Comparison of ENCODE assay signal across 9 cellular contexts in the genomic region with DNA sequence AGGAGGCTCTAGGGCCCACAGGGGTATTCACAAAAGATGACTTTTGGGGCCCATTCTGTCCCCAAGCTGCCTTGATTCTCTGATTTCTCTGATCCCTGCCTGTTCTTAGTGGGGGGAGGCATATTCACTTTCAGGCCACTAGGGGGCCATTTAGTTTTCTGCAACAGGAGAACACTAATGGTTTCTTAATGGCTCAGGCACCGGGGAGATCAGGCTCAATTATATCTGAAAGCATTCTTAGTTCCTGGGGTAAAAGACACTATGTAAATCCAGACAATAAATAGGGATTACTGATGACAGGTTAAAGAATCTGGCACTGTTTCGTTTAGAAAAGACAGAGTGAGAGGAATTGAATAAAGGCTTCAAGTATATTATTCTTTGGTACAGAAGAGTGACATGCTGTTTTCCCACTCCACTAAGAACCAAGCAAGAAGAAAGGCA. TPM values are rescaled to one million over a fixed set of nuclear protein-coding genes. Genes with fewer than 3 reads are reported as not detected.
DNase-seq lines count a peak whose midpoint lies in the region; ATAC-seq, FAIRE-seq and TF ChIP-seq lines count a peak whose summit lies in the region.
"Had no signal": no experiment of that assay in that cellular context is flagged by ENCODE, and none has a peak within 500 bp of the region (broad histone marks: within the 10 kb centered on the region; RNA-seq: fewer than 3 reads in every experiment).

No MANE protein-coding gene starts in this region.

- H3K79me2 ChIP-seq in astrocyte (ENCODE audit: insufficient read depth, low read length), result peaks cover 17% of the 10 kb centered on the region
- H3K79me2 ChIP-seq in smooth muscle cell (ENCODE audit: low read depth), result peaks cover 14% of the 10 kb centered on the region

- no peaks in the 10 kb centered on the region for H3F3A ChIP-seq in smooth muscle cell (ENCODE audit: low read depth)

- H3K4me2 ChIP-seq in astrocyte (ENCODE audit: low read length), result no peak overlapping the region
- H3K4me2 ChIP-seq in smooth muscle cell, result no peak overlapping the region

- H3K9me3 ChIP-seq in SK-N-MC (ENCODE audit: low read depth, low read length) (no peaks in the 10 kb centered on the region), astrocyte (ENCODE audit: insufficient read depth, low read depth, low read length) (no peaks in the 10 kb centered on the region), smooth muscle cell (replicated peaks; ENCODE audit: low read depth) (no peaks in the 10 kb centered on the region)

- peaks cover 2% of the 10 kb centered on the region for H3K9me3 Mint-ChIP-seq in astrocyte (ENCODE audit: unreplicated experiment)
- H3K9me3 Mint-ChIP-seq: central memory CD8-positive, alpha-beta T cell had no signal

- H4K20me1 ChIP-seq in astrocyte (ENCODE audit: insufficient read depth, low read length) (peaks cover 14% of the 10 kb centered on the region), smooth muscle cell (ENCODE audit: low read depth) (peaks cover 11% of the 10 kb centered on the region)

- no peak overlapping the region for H2AFZ ChIP-seq in astrocyte (ENCODE audit: low read depth, low read length)
- H2AFZ ChIP-seq in smooth muscle cell (ENCODE audit: low read depth), result no peak overlapping the region

- H3K4me1 ChIP-seq in astrocyte (ENCODE audit: insufficient read depth, low read length) (peaks cover 23% of the 10 kb centered on the region), smooth muscle cell (ENCODE audit: low read depth) (peaks cover 15% of the 10 kb centered on the region)

- H3K27ac Mint-ChIP-seq in astrocyte (ENCODE audit: unreplicated experiment), result no peak overlapping the region

- 0% methylated on average over 2 of the region's 2 CpGs for WGBS in smooth muscle cell (ENCODE audit: low lambda C conversion rate)

- no peaks in the 10 kb centered on the region for H3K36me3 Mint-ChIP-seq in astrocyte (ENCODE audit: low read depth, unreplicated experiment)

- peaks cover 7% of the 10 kb centered on the region for H3K27me3 Mint-ChIP-seq in astrocyte (ENCODE audit: low read depth, unreplicated experiment)
- H3K27me3 Mint-ChIP-seq: central memory CD8-positive, alpha-beta T cell had no signal

- H3K4me3 Mint-ChIP-seq in astrocyte (ENCODE audit: unreplicated experiment), result no peak overlapping the region
- H3K4me3 Mint-ChIP-seq: central memory CD8-positive, alpha-beta T cell had no signal

- peaks cover 18% of the 10 kb centered on the region for H3K4me1 Mint-ChIP-seq in astrocyte (ENCODE audit: low read depth, unreplicated experiment)

- H3K4me3 ChIP-seq in SK-N-MC (no peak overlapping the region; the same call in 1 of the 2 replicates), astrocyte (ENCODE audit: insufficient read depth, low read depth, low read length) (no peak overlapping the region), smooth muscle cell (no peak overlapping the region)

- DNase-seq in GM10266 (ENCODE audit: extremely low spot score), result peak; percentile 83
- peak; percentile 67 for DNase-seq in M059J (ENCODE audit: low read depth)
- DNase-seq in SK-N-MC (ENCODE audit: low read depth, low spot score), result peak; percentile 56
- DNase-seq in astrocyte (ENCODE audit: low read depth), result no peak
- DNase-seq in hippocampal formation (lab: John Stamatoyannopoulos, UW), result peak; percentile 24 to 86
- DNase-seq in smooth muscle cell (lab: John Stamatoyannopoulos, UW; ENCODE audit: unreplicated experiment), result no peak

- H3K27me3 ChIP-seq in astrocyte (ENCODE audit: insufficient read depth, low read length) (no peaks in the 10 kb centered on the region), smooth muscle cell (ENCODE audit: low read depth) (peaks cover 17% of the 10 kb centered on the region)

- H3K27ac ChIP-seq in SK-N-MC, result peak overlapping the region; percentile 81
- H3K27ac ChIP-seq in astrocyte (ENCODE audit: low read depth, low read length), result no peak overlapping the region
- no peak overlapping the region for H3K27ac ChIP-seq in smooth muscle cell (ENCODE audit: low read depth)

- H3K36me3 ChIP-seq in SK-N-MC (ENCODE audit: insufficient read depth, low read length) (no peaks in the 10 kb centered on the region), astrocyte (ENCODE audit: insufficient read depth, low read length) (no peaks in the 10 kb centered on the region), smooth muscle cell (ENCODE audit: low read depth) (no peaks in the 10 kb centered on the region)

- ATAC-seq in GM21367 (IDR thresholded peaks at IDR 0.05; ENCODE audit: unreplicated experiment), result no peak

- no peak for FAIRE-seq in astrocyte (lab: Jason Lieb, UNC)

- H3K9ac ChIP-seq in SK-N-MC (ENCODE audit: insufficient read length) (peak overlapping the region; percentile 34), astrocyte (ENCODE audit: low read length) (no peak overlapping the region), smooth muscle cell (ENCODE audit: low read depth) (no peak overlapping the region)

- TF ChIP-seq CTCF in GM10266 (IDR thresholded peaks at IDR 0.05; ENCODE audit: control insufficient read depth, insufficient read depth, low read depth, missing control alignments), result peak; percentile 84
- peak; percentile 96 for TF ChIP-seq CTCF in astrocyte (IDR thresholded peaks at IDR 0.05; ENCODE audit: insufficient read depth, low read depth, low read length)
- TF ChIP-seq CTCF in smooth muscle cell (IDR thresholded peaks at IDR 0.05; ENCODE audit: borderline replicate concordance, insufficient read depth, poor library complexity, severe bottlenecking), result peak; percentile 85

RNA-seq across cellular contexts. Expression of gene INAFM2, which starts 2.5 kb away (rescaled TPM):
- total RNA-seq in M059J (2014; rRNA removed; shearing (Covaris generic)), result 21.6 and 29.3 TPM in 2 replicates
- total RNA-seq in astrocyte, result 39.2 and 41.2 TPM in 2 replicates
- 28.1 and 30.4 TPM in 2 replicates for total RNA-seq in smooth muscle cell
- 23.9 and 48.6 TPM in 2 replicates for polyA plus RNA-seq in smooth muscle cell

RNA-seq across cellular contexts. Expression of gene PLCB2, which starts 13.2 kb away (rescaled TPM):
- not detected in 2 replicates for total RNA-seq in M059J (2014; rRNA removed; shearing (Covaris generic))
- total RNA-seq in astrocyte, result 1.7 and 3.7 TPM in 2 replicates
- total RNA-seq in smooth muscle cell, result 1.5 and 3.9 TPM in 2 replicates
- polyA plus RNA-seq in smooth muscle cell, result 1.9 TPM in 1 of 2 replicates, not detected in the other

RNA-seq across cellular contexts. Expression of gene CCDC9B, which starts 19.8 kb away (rescaled TPM):
- total RNA-seq in M059J (2014; rRNA removed; shearing (Covaris generic)), result 9.4 and 14.1 TPM in 2 replicates
- total RNA-seq in astrocyte (9.8 and 10.1 TPM in 2 replicates), smooth muscle cell (2.2 and 3.8 TPM in 2 replicates)
- 0.97 and 4.7 TPM in 2 replicates for polyA plus RNA-seq in smooth muscle cell

RNA-seq across cellular contexts. Expression of gene PHGR1, which starts 29.9 kb away (rescaled TPM):
- not detected in 2 replicates for total RNA-seq in M059J (2014; rRNA removed; shearing (Covaris generic))
- not detected in 2 replicates for total RNA-seq in astrocyte
- total RNA-seq in smooth muscle cell, result not detected in 2 replicates
- polyA plus RNA-seq in smooth muscle cell, result 0.48 TPM in 1 of 2 replicates, not detected in the other
- total RNA-seq: temporal lobe had no signal

RNA-seq across cellular contexts. Expression of gene DISP2, which starts 37.1 kb away (rescaled TPM):
- 0.49 and 2.4 TPM in 2 replicates for total RNA-seq in M059J (2014; rRNA removed; shearing (Covaris generic))
- total RNA-seq in astrocyte, result 1.5 and 3.7 TPM in 2 replicates
- 0.04 and 0.58 TPM in 2 replicates for total RNA-seq in smooth muscle cell
- 0.46 and 0.90 TPM in 2 replicates for polyA plus RNA-seq in smooth muscle cell

Comparison
In these comparisons a context has a peak if more than half of its experiments do, and no peak if none do; other contexts are left out.
1. DNase-seq: peak in GM10266 (single experiment), M059J (single experiment), SK-N-MC (single experiment) and hippocampal formation (2 of 2); none in astrocyte (single experiment) and smooth muscle cell (single experiment).
2. Peak in every context shown above with its lines, with median percentiles within 50 percentile points of each other: CTCF ChIP-seq.